ENCODE assay signal across 17 cellular contexts in the genomic region with DNA sequence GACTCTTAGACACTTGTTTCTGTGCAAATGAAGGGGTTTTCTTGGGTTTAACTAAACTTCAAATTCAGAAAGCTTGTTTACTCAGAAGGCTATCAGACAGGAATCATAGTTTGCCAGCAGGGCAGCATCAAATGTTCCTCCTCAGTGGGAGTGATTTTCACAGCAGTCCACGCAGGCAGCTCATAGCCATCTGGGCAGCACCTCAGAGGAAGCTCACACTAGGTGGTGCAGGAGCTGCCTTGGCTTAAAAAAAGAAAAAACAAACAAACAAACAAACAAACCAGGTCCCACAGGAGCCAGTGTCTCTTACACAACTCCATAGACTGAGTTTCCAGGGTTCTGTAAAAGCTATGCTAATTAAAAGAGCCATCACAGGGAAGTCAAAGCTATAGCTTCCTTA. TPM values are rescaled to one million over a fixed set of nuclear protein-coding genes. Genes with fewer than 3 reads are reported as not detected.
A peak's percentile ranks its signal among the peaks of the same experiment; 100 is the strongest.
DNase-seq lines count a peak whose midpoint lies in the region; ATAC-seq and TF ChIP-seq lines count a peak whose summit lies in the region.
"Had no signal": no experiment of that assay in that cellular context is flagged by ENCODE, and none has a peak within 500 bp of the region (broad histone marks: within the 10 kb centered on the region; RNA-seq: fewer than 3 reads in every experiment).

No MANE protein-coding gene starts in this region.

- peaks cover 89% of the 10 kb centered on the region for H3K79me2 ChIP-seq in Loucy (ENCODE audit: insufficient read depth, low read length)

- H3K36me3 ChIP-seq in Loucy (ENCODE audit: insufficient read depth, low read length), result no peaks in the 10 kb centered on the region
- H3K36me3 ChIP-seq: Peyer's patch had no signal

- no peak overlapping the region for H3K9ac ChIP-seq in Loucy (ENCODE audit: low read depth, low read length, poor library complexity, severe bottlenecking)
- H3K9ac ChIP-seq: KMS-11 had no signal

- TF ChIP-seq CTCF in Loucy (conservative IDR thresholded peaks at IDR 0.05; ENCODE audit: low read length), result no peak
- no peak for TF ChIP-seq CTCF in osteocyte (IDR thresholded peaks at IDR 0.05)

- peaks cover 4% of the 10 kb centered on the region for H3K36me3 Mint-ChIP-seq in osteocyte (ENCODE audit: unreplicated experiment)

- DNase-seq in DMS 273 (lab: John Stamatoyannopoulos, UW; ENCODE audit: unreplicated experiment) (peak; percentile 5), DMS 273 treated with DMSO at 0.1 percent for 48 hours (lab: John Stamatoyannopoulos, UW) (no peak), G401 (ENCODE audit: low spot score) (peak; percentile 68), cerebellum (ENCODE audit: low spot score) (peak; percentile 30), osteocyte (ENCODE audit: extremely low spot score, unreplicated experiment) (no peak), SIG-M5 (lab: John Stamatoyannopoulos, UW) (no peak)
- DNase-seq: AML-193, EL, GOT3, MM.1S, NCI-H1092, Peyer's patch had no signal

- no peak overlapping the region for H3K4me3 ChIP-seq in Loucy (ENCODE audit: low read length, poor library complexity, severe bottlenecking)
- H3K4me3 ChIP-seq: Peyer's patch had no signal

- no peak for ATAC-seq in HG03095 (IDR thresholded peaks at IDR 0.05; ENCODE audit: unreplicated experiment)

- H3K9me3 Mint-ChIP-seq in osteocyte (ENCODE audit: unreplicated experiment), result no peaks in the 10 kb centered on the region

- H3K4me1 Mint-ChIP-seq in osteocyte (ENCODE audit: unreplicated experiment), result peaks cover 42% of the 10 kb centered on the region

- no peak overlapping the region for H3K27ac Mint-ChIP-seq in osteocyte (ENCODE audit: unreplicated experiment)

- no peaks in the 10 kb centered on the region for H3K27me3 Mint-ChIP-seq in osteocyte (ENCODE audit: unreplicated experiment)

- H3K27me3 ChIP-seq in Loucy (ENCODE audit: insufficient read depth, low read length, poor library complexity, severe bottlenecking), result no peaks in the 10 kb centered on the region
- H3K27me3 ChIP-seq: Peyer's patch had no signal

- peak overlapping the region; percentile 2 for H3K4me2 ChIP-seq in Loucy (ENCODE audit: low read depth, low read length, poor library complexity, severe bottlenecking)
- H3K4me2 ChIP-seq: KMS-11 had no signal

- no peaks in the 10 kb centered on the region for H3F3A ChIP-seq in Loucy (ENCODE audit: low read depth)

- H3K4me1 ChIP-seq in Loucy (ENCODE audit: insufficient read depth, low read length, poor library complexity, severe bottlenecking), result peaks cover 44% of the 10 kb centered on the region
- H3K4me1 ChIP-seq: Peyer's patch had no signal

- peaks cover 38% of the 10 kb centered on the region for H4K20me1 ChIP-seq in Loucy (ENCODE audit: insufficient read depth, low read length, poor library complexity, severe bottlenecking)

- in situ Hi-C loops in G401 (cut with HindIII; ENCODE audit: low sequenced_read_pairs), result no loop called here

- H3K9me2 ChIP-seq in Loucy (replicated peaks; ENCODE audit: low read depth, low read length), result no peaks in the 10 kb centered on the region

- no peak overlapping the region for H2AFZ ChIP-seq in Loucy (ENCODE audit: low read length)

- no peak overlapping the region for H3K4me3 Mint-ChIP-seq in osteocyte (ENCODE audit: unreplicated experiment)
- H3K4me3 Mint-ChIP-seq: CD14-positive monocyte had no signal

- no peaks in the 10 kb centered on the region for H3K9me3 ChIP-seq in Loucy (ENCODE audit: insufficient read depth, low read depth, low read length)
- H3K9me3 ChIP-seq: Peyer's patch had no signal

RNA-seq across cellular contexts. Expression of gene KLHL5, which starts 10.6 kb away (rescaled TPM):
- 68.1 and 91.7 TPM in 2 replicates for total RNA-seq in G401 (2014; rRNA removed; shearing (Covaris generic))
- total RNA-seq in cerebellum (116 TPM), osteocyte (128 and 145 TPM in 2 replicates)

RNA-seq across cellular contexts. Expression of gene TMEM156, which starts 19.2 kb away (rescaled TPM):
- total RNA-seq in G401 (2014; rRNA removed; shearing (Covaris generic)), result 0.07 TPM in 1 of 2 replicates, not detected in the other
- 0.09 TPM for total RNA-seq in cerebellum
- total RNA-seq in osteocyte, result not detected in 2 replicates
- total RNA-seq: SK-MEL-5 had no signal

Comparison
In these comparisons a context has a peak if more than half of its experiments do, and no peak if none do; other contexts are left out.
1. DNase-seq: peak in DMS 273 (single experiment), G401 (single experiment) and cerebellum (single experiment); none in DMS 273 treated with DMSO at 0.1 percent for 48 hours (single experiment), osteocyte (single experiment) and SIG-M5 (single experiment).